In the genomic region with DNA sequence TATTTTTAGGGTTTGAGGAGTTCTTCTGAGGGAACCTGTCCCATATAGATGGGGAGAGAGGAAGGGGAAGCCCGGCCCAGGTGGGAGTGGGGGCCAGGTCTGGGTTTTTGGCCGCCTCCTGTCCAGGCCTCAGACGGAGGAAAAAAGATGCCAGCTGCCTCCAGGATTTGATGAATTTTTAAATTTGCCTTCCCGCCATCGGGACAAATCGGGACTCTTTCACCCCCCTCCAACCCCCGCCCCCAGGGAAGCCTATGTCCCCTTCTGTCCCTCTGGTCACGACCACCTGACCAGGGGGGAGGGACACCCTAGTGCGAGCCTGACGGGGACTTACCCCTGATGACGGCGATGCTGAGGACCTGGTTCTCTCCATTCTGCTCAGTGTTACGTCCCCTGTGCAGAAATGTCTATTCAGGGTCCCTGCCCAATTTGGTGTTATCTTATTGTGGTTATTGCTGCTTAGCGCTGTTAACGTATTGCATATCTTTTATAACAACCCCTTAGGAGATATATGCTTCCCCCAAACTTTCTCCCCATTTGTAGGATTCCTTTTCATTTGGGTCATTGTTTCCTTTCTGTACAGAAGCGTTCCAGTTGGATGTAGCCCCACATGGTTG, we compare ENCODE assay signal across 8 cellular contexts.
DNase-seq lines count a peak whose midpoint lies in the region; ATAC-seq, FAIRE-seq and TF ChIP-seq lines count a peak whose summit lies in the region.

No MANE protein-coding gene starts in this region.

- H3K36me3 ChIP-seq in MM.1S (replicated peaks; ENCODE audit: insufficient read depth, low read length), result no peaks in the 10 kb centered on the region; the same call in 1 of the 2 replicates
- no peaks in the 10 kb centered on the region; a peak in 1 of 4 replicates for H3K36me3 ChIP-seq in GM12878 (ENCODE audit: control insufficient read depth in 2 of 2, insufficient read depth in 2 of 2, low read length in 1 of 2)

- H3K9ac ChIP-seq in MM.1S (ENCODE audit: low read length) (peak overlapping the region; percentile 71), GM12878 (ENCODE audit: control insufficient read depth, insufficient read depth, low read length) (peak overlapping the region; percentile 93)

- no TSS peak for BruUV-seq in GM12878 (replicated peaks; lab: Mats Ljungman, UMichigan)

- DNase-seq in AG09309 (ENCODE audit: low read depth), result no peak
- DNase-seq in MM.1S, result no peak
- DNase-seq in GM12878 (ENCODE audit: low read depth, low spot score), result no peak
- peak in 2 of 3 donors; percentile 2 for DNase-seq in immature natural killer cell
- peak; percentile 36 for DNase-seq in stimulated activated CD8-positive, alpha-beta memory T cell treated with anti-CD3 and anti-CD28 coated beads, Interleukin-4, amount 100 ng/mL, for 48 hours

- peaks cover 6 to 10% (median 9%) of the 10 kb centered on the region in 3 donors for H3K27me3 Mint-ChIP-seq in immature natural killer cell (ENCODE audit: low read depth in 3 of 3)

- peak overlapping the region; percentile 89 to 98 (median 92) for H3K27ac Mint-ChIP-seq in immature natural killer cell

- under 1% methylated on average over 16 of the region's 16 CpGs for WGBS in GM12878 (ENCODE audit: insufficient coverage, insufficient replicate concordance, low lambda C conversion rate, missing lambda C conversion rate)

- H3F3A ChIP-seq in MM.1S (ENCODE audit: insufficient read depth, low read length), result no peaks in the 10 kb centered on the region

- H3K4me1 ChIP-seq in MM.1S (ENCODE audit: low read length), result peaks cover 12% of the 10 kb centered on the region; the same call in 1 of the 2 replicates
- no peaks in the 10 kb centered on the region; the same call in 1 of the 2 replicates for H3K4me1 ChIP-seq in GM12878 (ENCODE audit: control insufficient read depth, insufficient read depth, low read length)

- ATAC-seq in GM18517 (IDR thresholded peaks at IDR 0.05; ENCODE audit: unreplicated experiment) (peak; percentile 13), GM12878 (peak; percentile 75), HG03432 (IDR thresholded peaks at IDR 0.05; ENCODE audit: unreplicated experiment) (no peak), GM19463 (IDR thresholded peaks at IDR 0.05; ENCODE audit: unreplicated experiment) (no peak)

- H3K4me2 ChIP-seq in MM.1S (ENCODE audit: low read depth, low read length), result peak overlapping the region; percentile 74
- H3K4me2 ChIP-seq in GM12878 (ENCODE audit: control insufficient read depth, insufficient read depth), result peak overlapping the region; percentile 72

- TF ChIP-seq POLR2A in GM12878 (IDR thresholded peaks at IDR 0.05; ENCODE audit: low read depth, low read length), result no peak

- in situ Hi-C loops in GM12878 (cut with MboI), result loop anchor here (5.0 kb wide), 1 partner anchor 86 kb away; no protein-coding TSS in a partner anchor

- intact Hi-C loops in GM12878 (cut with micrococcal nuclease; ENCODE audit: unreplicated experiment), result loop anchor here (5.0 kb wide), 2 partner anchors 46 to 211 kb away; no protein-coding TSS in a partner anchor

- H3K27me3 ChIP-seq in MM.1S (replicated peaks; ENCODE audit: insufficient read depth, low read length) (no peaks in the 10 kb centered on the region), GM12878 (replicated peaks in 1 of 2; ENCODE audit: control insufficient read depth in 2 of 2, insufficient read depth in 2 of 2, low read length in 1 of 2) (no peaks in the 10 kb centered on the region)

- H3K4me3 ChIP-seq in AG09309 (ENCODE audit: control insufficient read depth, low read depth, low read length) (peak overlapping the region; percentile 81), MM.1S (ENCODE audit: low read length) (peak overlapping the region; percentile 67), GM12878 (peak overlapping the region; percentile 83)

- peak overlapping the region; percentile 93 to 99 (median 96) for H3K4me3 Mint-ChIP-seq in immature natural killer cell

- H3K9me2 ChIP-seq in MM.1S (replicated peaks; ENCODE audit: insufficient read depth, low read length), result no peaks in the 10 kb centered on the region

- no peaks in the 10 kb centered on the region for H3K9me3 ChIP-seq in MM.1S (replicated peaks; ENCODE audit: insufficient read depth, low read length)
- H3K9me3 ChIP-seq in GM12878 (replicated peaks; ENCODE audit: control insufficient read depth, insufficient read depth, low read length), result no peaks in the 10 kb centered on the region

- peaks cover under 1 to 4% (median under 1%) of the 10 kb centered on the region in 3 donors for H3K36me3 Mint-ChIP-seq in immature natural killer cell

- H3K4me1 Mint-ChIP-seq in immature natural killer cell, result peaks cover 48 to 56% of the 10 kb centered on the region in 2 donors

- H3K27ac ChIP-seq in MM.1S (ENCODE audit: low read length), result no peak overlapping the region; the same call in 1 of the 2 replicates
- H3K27ac ChIP-seq in GM12878 (ENCODE audit: control insufficient read depth, insufficient read depth), result peak overlapping the region; percentile 70

- CTCF ChIA-PET in GM12878 (lab: Yijun Ruan, JAX), result interaction anchor here (0.6 to 2.7 kb wide), 11 partner anchors 15 to 325 kb away, joined by 3 to 19 read pairs (median 8); no protein-coding TSS in a partner anchor

- no peak for TF ChIP-seq RAD21 in GM12878 (IDR thresholded peaks at IDR 0.05; ENCODE audit: insufficient read depth, low read depth, low read length)

- FAIRE-seq in GM12878 (lab: Jason Lieb, UNC), result no peak

- TF ChIP-seq CTCF in AG09309 (IDR thresholded peaks at IDR 0.05; ENCODE audit: control insufficient read depth, insufficient read depth, low read depth, low read length, missing control alignments), result no peak
- TF ChIP-seq CTCF in MM.1S (IDR thresholded peaks at IDR 0.05; ENCODE audit: low read length), result no peak
- no peak for TF ChIP-seq CTCF in GM12878 (IDR thresholded peaks at IDR 0.05 in 2 of 3, conservative IDR thresholded peaks at IDR 0.05 in 1 of 3; ENCODE audit: control insufficient read depth in 2 of 3, extremely low read depth in 1 of 3, insufficient read depth in 1 of 3, low read depth in 3 of 3, low read length in 3 of 3)

- H3K9me3 Mint-ChIP-seq in immature natural killer cell, result no peaks in the 10 kb centered on the region

- H3K79me2 ChIP-seq in MM.1S (ENCODE audit: low read length), result peaks cover 57% of the 10 kb centered on the region
- peaks cover 61% of the 10 kb centered on the region for H3K79me2 ChIP-seq in GM12878 (ENCODE audit: control insufficient read depth, insufficient read depth, low read length)

- POLR2A ChIA-PET in GM12878 (lab: Charles Lee), result no interaction called here

- peak overlapping the region; percentile 86 for H2AFZ ChIP-seq in MM.1S (ENCODE audit: low read length)
- peak overlapping the region; percentile 72 for H2AFZ ChIP-seq in GM12878 (ENCODE audit: control insufficient read depth, low read depth, low read length)

- SMC1A ChIA-PET in GM12878 (lab: Charles Lee; ENCODE audit: uncharacterized antibody, unreplicated experiment), result interaction anchor here (1.4 to 1.9 kb wide), 3 partner anchors 45 to 329 kb away, joined by 4 to 9 read pairs (median 6); no protein-coding TSS in a partner anchor

- RAD21 ChIA-PET in GM12878 (lab: Charles Lee; ENCODE audit: unreplicated experiment), result interaction anchor here (1.6 to 1.9 kb wide), 3 partner anchors 45 to 95 kb away, joined by 5 to 9 read pairs (median 5); no protein-coding TSS in a partner anchor

- TF ChIP-seq EP300 in GM12878 (IDR thresholded peaks at IDR 0.05; ENCODE audit: borderline replicate concordance in 1 of 2, control insufficient read depth in 1 of 2, low read depth in 2 of 2, low read length in 2 of 2), result no peak

- H4K20me1 ChIP-seq in MM.1S (ENCODE audit: insufficient read depth, low read length) (0 out of 2 replicates have a peak, but pooled peaks cover 5% of the 10 kb centered on the region), GM12878 (ENCODE audit: control insufficient read depth, insufficient read depth) (peaks cover 2% of the 10 kb centered on the region; the same call in 1 of the 2 replicates)

TF ChIP-seq in GM12878, 131 proteins besides CTCF, POLR2A, EP300 and RAD21:
- TF ChIP-seq YY1 (IDR thresholded peaks at IDR 0.05; ENCODE audit: low read depth, low read length) (no peak), POU2F2 (IDR thresholded peaks at IDR 0.05; ENCODE audit: borderline replicate concordance, low read depth, low read length) (no peak)
- TF ChIP-seq, protein P1, sequence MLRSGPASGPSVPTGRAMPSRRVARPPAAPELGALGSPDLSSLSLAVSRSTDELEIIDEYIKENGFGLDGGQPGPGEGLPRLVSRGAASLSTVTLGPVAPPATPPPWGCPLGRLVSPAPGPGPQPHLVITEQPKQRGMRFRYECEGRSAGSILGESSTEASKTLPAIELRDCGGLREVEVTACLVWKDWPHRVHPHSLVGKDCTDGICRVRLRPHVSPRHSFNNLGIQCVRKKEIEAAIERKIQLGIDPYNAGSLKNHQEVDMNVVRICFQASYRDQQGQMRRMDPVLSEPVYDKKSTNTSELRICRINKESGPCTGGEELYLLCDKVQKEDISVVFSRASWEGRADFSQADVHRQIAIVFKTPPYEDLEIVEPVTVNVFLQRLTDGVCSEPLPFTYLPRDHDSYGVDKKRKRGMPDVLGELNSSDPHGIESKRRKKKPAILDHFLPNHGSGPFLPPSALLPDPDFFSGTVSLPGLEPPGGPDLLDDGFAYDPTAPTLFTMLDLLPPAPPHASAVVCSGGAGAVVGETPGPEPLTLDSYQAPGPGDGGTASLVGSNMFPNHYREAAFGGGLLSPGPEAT (IDR thresholded peaks at IDR 0.05; ENCODE audit: low read depth), result 0 out of 2 replicates have a peak, but pooled peaks have one; percentile 5
TF ChIP-seq in GM12878: peak in this region for 1.

Comparison
In these comparisons a context has a peak if more than half of its experiments do, and no peak if none do; other contexts are left out.
1. DNase-seq: peak in immature natural killer cell (2 of 3) and stimulated activated CD8-positive, alpha-beta memory T cell treated with anti-CD3 and anti-CD28 coated beads, Interleukin-4, amount 100 ng/mL, for 48 hours (single experiment); none in AG09309 (single experiment), MM.1S (single experiment) and GM12878 (single experiment).
2. ATAC-seq: peak in GM18517 (single experiment) and GM12878 (single experiment); none in HG03432 (single experiment) and GM19463 (single experiment).
3. Peak in every context shown above with its lines, with median percentiles within 50 percentile points of each other: H3K4me3 ChIP-seq.